In the genomic region with DNA sequence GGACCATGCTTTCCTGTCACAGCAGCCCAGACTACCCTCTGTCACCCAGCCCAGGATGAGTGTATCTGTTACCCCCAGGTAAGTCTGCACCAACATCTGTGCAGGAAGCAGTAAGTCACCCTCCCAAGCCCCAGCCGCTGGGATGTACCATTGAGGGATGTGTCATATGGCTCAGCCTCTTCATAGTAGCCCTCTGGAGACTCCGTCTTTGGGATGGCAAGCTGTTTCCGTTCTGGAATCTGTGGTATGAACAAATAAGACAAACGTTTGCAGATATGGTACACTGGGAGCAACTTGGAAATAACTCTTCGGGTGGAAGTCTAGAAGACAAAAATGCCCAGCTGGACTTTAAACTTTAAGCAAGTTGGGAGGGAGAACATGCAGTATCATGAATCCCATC, we compare ENCODE assay signal across 19 cellular contexts.
"Had no signal": no experiment of that assay in that cellular context is flagged by ENCODE, and none has a peak within 500 bp of the region (broad histone marks: within the 10 kb centered on the region; RNA-seq: fewer than 3 reads in every experiment).

No MANE protein-coding gene starts in this region.

- H3K4me1 ChIP-seq: testis had no signal

- H3K9me3 ChIP-seq: gastroesophageal sphincter, heart right ventricle, mucosa of descending colon, neutrophil, stomach, testis had no signal

- H3K4me3 Mint-ChIP-seq: activated B cell treated with CpG ODN at 0.5 μM for 24 hours; activated naive CD8-positive, alpha-beta T cell treated with anti-CD3 and anti-CD28 coated beads, Interleukin-2, amount 10 ng/mL, durations not matched to agents 7 days and 5 days; effector memory CD8-positive, alpha-beta T cell; naive thymus-derived CD4-positive, alpha-beta T cell; T-helper 2 cell treated with Interferon-gamma antibody and Interleukin-4, amounts not matched to agents 5 μg/mL and 100 μg/mL, for 36 hours had no signal

- H3K27me3 ChIP-seq: gastroesophageal sphincter, heart right ventricle, neutrophil, stomach, testis had no signal

- DNase-seq: activated B cell treated with CpG ODN at 0.5 μM for 24 hours; activated CD4-positive, alpha-beta T cell treated with anti-CD3 and anti-CD28 coated beads for 48 hours; activated CD8-positive, alpha-beta memory T cell treated with anti-CD3 and anti-CD28 coated beads for 24 hours; activated naive CD8-positive, alpha-beta T cell treated with anti-CD3 and anti-CD28 coated beads, Interleukin-2, amount 10 ng/mL, durations not matched to agents 7 days and 5 days; anterior cingulate cortex; cerebellar nuclear complex; dermis blood vessel endothelial cell; effector memory CD8-positive, alpha-beta T cell; heart right ventricle; mucosa of descending colon; naive thymus-derived CD4-positive, alpha-beta T cell; retina; small intestine; stomach; SW 1271; testis had no signal

- H3K36me3 Mint-ChIP-seq: activated naive CD8-positive, alpha-beta T cell treated with anti-CD3 and anti-CD28 coated beads, Interleukin-2, amount 10 ng/mL, durations not matched to agents 7 days and 5 days; naive thymus-derived CD4-positive, alpha-beta T cell had no signal

- H3K4me1 Mint-ChIP-seq: activated B cell treated with CpG ODN at 0.5 μM for 24 hours; activated naive CD8-positive, alpha-beta T cell treated with anti-CD3 and anti-CD28 coated beads, Interleukin-2, amount 10 ng/mL, durations not matched to agents 7 days and 5 days; naive thymus-derived CD4-positive, alpha-beta T cell had no signal

- H3K27ac Mint-ChIP-seq: activated B cell treated with CpG ODN at 0.5 μM for 24 hours; activated naive CD8-positive, alpha-beta T cell treated with anti-CD3 and anti-CD28 coated beads, Interleukin-2, amount 10 ng/mL, durations not matched to agents 7 days and 5 days; effector memory CD8-positive, alpha-beta T cell; naive thymus-derived CD4-positive, alpha-beta T cell; T-helper 2 cell treated with Interferon-gamma antibody and Interleukin-4, amounts not matched to agents 5 μg/mL and 100 μg/mL, for 36 hours had no signal

- H3K4me3 ChIP-seq: gastroesophageal sphincter, heart right ventricle, mucosa of descending colon, stomach, testis had no signal

- H3K27ac ChIP-seq: gastroesophageal sphincter, neutrophil, stomach, testis had no signal

- ATAC-seq: effector memory CD8-positive, alpha-beta T cell; gastroesophageal sphincter; mucosa of descending colon; naive thymus-derived CD4-positive, alpha-beta T cell had no signal

- H3K36me3 ChIP-seq: neutrophil had no signal

- H3K27me3 Mint-ChIP-seq: activated B cell treated with CpG ODN at 0.5 μM for 24 hours had no signal
